ENCODE assay signal across 25 cellular contexts in genomic region chr15:67207555-67208182, GRCh38.
"Had no signal": no experiment of that assay in that cellular context is flagged by ENCODE, and none has a peak within 500 bp of the region (broad histone marks: within the 10 kb centered on the region; RNA-seq: fewer than 3 reads in every experiment).

No MANE protein-coding gene starts in this region.

- H3K36me3 ChIP-seq: prostate gland had no signal

- H3K4me3 ChIP-seq: pancreas, prostate gland, right lobe of liver, sigmoid colon, stomach, thoracic aorta, thyroid gland, tibial nerve, upper lobe of left lung had no signal

- H3K27ac ChIP-seq: neutrophil, pancreas, prostate gland, right lobe of liver, sigmoid colon, stomach, thoracic aorta, thyroid gland, tibial nerve, upper lobe of left lung had no signal

- FAIRE-seq: pancreas, small intestine, urothelium cell line had no signal

- H3K27me3 ChIP-seq: neutrophil, pancreas, right lobe of liver, sigmoid colon, stomach, thyroid gland, tibial nerve, upper lobe of left lung had no signal

- ATAC-seq: naive thymus-derived CD4-positive, alpha-beta T cell; natural killer cell; pancreas; right cardiac atrium; right lobe of liver; stimulated activated effector memory CD8-positive, alpha-beta T cell treated with anti-CD3 and anti-CD28 coated beads, Interleukin-12 subunit alpha, Interleukin-12 subunit beta, amount 100 ng/mL, for 72 hours; stimulated activated naive B cell treated with anti-CD40 and anti-IgM and Interleukin-4, amounts not matched to agents 10 μg/mL and 1 μg/mL and 100 μg/mL, for 72 hours had no signal

- H3K9me3 ChIP-seq: neutrophil, pancreas, prostate gland, right lobe of liver, sigmoid colon, stomach, thoracic aorta, thyroid gland, tibial nerve, upper lobe of left lung had no signal

- DNase-seq: naive thymus-derived CD4-positive, alpha-beta T cell; natural killer cell; nephron progenitor cell; nucleus accumbens; pancreas; right cardiac atrium; right lobe of liver; sigmoid colon; small intestine; stimulated activated CD4-positive, alpha-beta T cell treated with anti-CD3 and anti-CD28 coated beads, Interleukin-15, amount 100 ng/mL, for 24 hours; stimulated activated CD4-positive, alpha-beta T cell treated with anti-CD3 and anti-CD28 coated beads, Interleukin-2, amount 100 ng/mL, for 24 hours; stimulated activated CD4-positive, alpha-beta T cell treated with anti-CD3 and anti-CD28 coated beads, Interleukin-2, amount 100 ng/mL, for 48 hours; stimulated activated CD4-positive, alpha-beta T cell treated with anti-CD3 and anti-CD28 coated beads, Interleukin-4, amount 100 ng/mL, for 24 hours; stimulated activated naive B cell treated with anti-CD40 and anti-IgM and Interleukin-4, amounts not matched to agents 10 μg/mL and 1 μg/mL and 100 μg/mL, for 72 hours; stimulated activated naive CD4-positive, alpha-beta T cell treated with Interleukin-2 at 50 U/mL for 16 hours; stomach; thyroid gland; trophoblast cell; upper lobe of left lung had no signal

- H3K4me1 ChIP-seq: pancreas, prostate gland, right lobe of liver, stomach, thyroid gland, tibial nerve, upper lobe of left lung had no signal
